Comparison of ENCODE assay signal across 8 cellular contexts in genomic region chr7:77696643-77697534, GRCh38. TPM values are rescaled to one million over a fixed set of nuclear protein-coding genes. Genes with fewer than 3 reads are reported as not detected.
DNase-seq lines count a peak whose midpoint lies in the region; ATAC-seq and TF ChIP-seq lines count a peak whose summit lies in the region.

No MANE protein-coding gene starts in this region.

- H3K4me3 Mint-ChIP-seq in activated naive CD8-positive, alpha-beta T cell: peak overlapping the region; percentile 99

- H4K20me1 ChIP-seq in Karpas-422 (ENCODE audit: insufficient read depth, low read depth, low read length): peaks cover 9% of the 10 kb centered on the region; the same call in 1 of the 2 replicates

- H3K36me3 ChIP-seq in Karpas-422 (ENCODE audit: insufficient read depth, low read length) (peaks cover 4% of the 10 kb centered on the region; the same call in 1 of the 2 replicates), SK-N-MC (ENCODE audit: insufficient read depth, low read length) (peaks cover 7% of the 10 kb centered on the region; the same call in 1 of the 2 replicates), cardiac muscle cell (no peaks in the 10 kb centered on the region), trophoblast cell (ENCODE audit: control insufficient read depth in 1 of 2, insufficient read depth in 2 of 2, low read length in 2 of 2) (peaks cover under 1 to 5% of the 10 kb centered on the region in 2 experiments)

- H3K79me2 ChIP-seq in Karpas-422 (ENCODE audit: low read length): peaks cover 95% of the 10 kb centered on the region
- H3K79me2 ChIP-seq in trophoblast cell (ENCODE audit: control insufficient read depth, insufficient read depth, low read length, poor library complexity): peaks cover 13% of the 10 kb centered on the region

- H3K27me3 Mint-ChIP-seq in activated naive CD8-positive, alpha-beta T cell: no peaks in the 10 kb centered on the region

- H3K36me3 Mint-ChIP-seq in activated naive CD8-positive, alpha-beta T cell: peaks cover 5% of the 10 kb centered on the region

- no CpG with 5 or more reads among the region's 67 CpGs for WGBS in trophoblast cell (ENCODE audit: extremely low coverage, insufficient coverage, insufficient read length)

- H3K79me1 ChIP-seq in trophoblast cell (ENCODE audit: low read length): peaks cover 8% of the 10 kb centered on the region

- H3K9ac ChIP-seq in Karpas-422 (ENCODE audit: low read length): peak overlapping the region; percentile 91
- peak overlapping the region; percentile 90 for H3K9ac ChIP-seq in SK-N-MC (ENCODE audit: insufficient read length)
- peak overlapping the region; percentile 91 for H3K9ac ChIP-seq in trophoblast cell (ENCODE audit: low read length)

- peak overlapping the region; percentile 92 for H3K4me3 ChIP-seq in Karpas-422 (ENCODE audit: low read length)
- H3K4me3 ChIP-seq in SK-N-MC: peak overlapping the region; percentile 94
- H3K4me3 ChIP-seq in cardiac muscle cell: peak overlapping the region; percentile 83
- peak overlapping the region; percentile 89 for H3K4me3 ChIP-seq in trophoblast cell (ENCODE audit: low read depth, low read length)

- no peak overlapping the region for H2AK5ac ChIP-seq in trophoblast cell (ENCODE audit: low read length)

- H4K91ac ChIP-seq in trophoblast cell (ENCODE audit: low read depth, low read length): peak overlapping the region; percentile 40

- peak overlapping the region; percentile 49 for H2BK120ac ChIP-seq in trophoblast cell (ENCODE audit: insufficient read depth, low read length, poor library complexity)

- peak overlapping the region; percentile 82 for H3K4me2 ChIP-seq in Karpas-422 (ENCODE audit: low read depth, low read length, poor library complexity, severe bottlenecking)
- H3K4me2 ChIP-seq in trophoblast cell (ENCODE audit: low read length): peak overlapping the region; percentile 74

- H4K8ac ChIP-seq in trophoblast cell (ENCODE audit: low read depth, low read length): peak overlapping the region; percentile 85

- H3K23ac ChIP-seq in trophoblast cell (ENCODE audit: low read length): no peak overlapping the region

- no peaks in the 10 kb centered on the region for H3K9me2 ChIP-seq in Karpas-422 (replicated peaks; ENCODE audit: insufficient read depth, low read length)

- no peak overlapping the region for H2BK12ac ChIP-seq in trophoblast cell (ENCODE audit: low read length)

- H2BK5ac ChIP-seq in trophoblast cell (ENCODE audit: low read depth, low read length, poor library complexity): peak overlapping the region; percentile 80

- H3K18ac ChIP-seq in trophoblast cell (ENCODE audit: low read length): peak overlapping the region; percentile 87

- no peaks in the 10 kb centered on the region for H3K9me3 Mint-ChIP-seq in activated naive CD8-positive, alpha-beta T cell (ENCODE audit: low read depth)

- peak overlapping the region; percentile 5 for H4K12ac ChIP-seq in trophoblast cell (ENCODE audit: low read depth, low read length)

- TF ChIP-seq CTCF in cardiac muscle cell (IDR thresholded peaks at IDR 0.05; ENCODE audit: low read depth, low read length): no peak

- H3K4me1 ChIP-seq in Karpas-422 (ENCODE audit: low read length) (peaks cover 42% of the 10 kb centered on the region), cardiac muscle cell (ENCODE audit: low read depth) (peaks cover 13% of the 10 kb centered on the region), trophoblast cell (ENCODE audit: control insufficient read depth in 1 of 2, insufficient read depth in 2 of 2, low read length in 2 of 2) (no peaks in the 10 kb centered on the region)

- H3K9me3 ChIP-seq in Karpas-422 (ENCODE audit: low read length): no peaks in the 10 kb centered on the region
- H3K9me3 ChIP-seq in SK-N-MC (ENCODE audit: low read depth, low read length): no peaks in the 10 kb centered on the region
- no peaks in the 10 kb centered on the region for H3K9me3 ChIP-seq in cardiac muscle cell (ENCODE audit: low read depth)
- H3K9me3 ChIP-seq in trophoblast cell (ENCODE audit: insufficient read depth, low read depth, low read length): no peaks in the 10 kb centered on the region

- H3K27ac ChIP-seq in Karpas-422 (ENCODE audit: low read length): peak overlapping the region; percentile 86
- H3K27ac ChIP-seq in SK-N-MC: peak overlapping the region; percentile 87
- peak overlapping the region; percentile 96 for H3K27ac ChIP-seq in cardiac muscle cell
- peak overlapping the region; percentile 56 for H3K27ac ChIP-seq in trophoblast cell (ENCODE audit: low read depth, low read length)

- peak overlapping the region; percentile 96 for H3K27ac Mint-ChIP-seq in activated naive CD8-positive, alpha-beta T cell

- H2AFZ ChIP-seq in Karpas-422 (ENCODE audit: low read length): peak overlapping the region; percentile 88
- H2AFZ ChIP-seq in trophoblast cell (ENCODE audit: insufficient read depth, low read length, poor library complexity): peak overlapping the region; percentile 87

- H3K27me3 ChIP-seq in Karpas-422 (ENCODE audit: low read length) (no peaks in the 10 kb centered on the region), cardiac muscle cell (no peaks in the 10 kb centered on the region), trophoblast cell (ENCODE audit: insufficient read depth, low read length) (no peaks in the 10 kb centered on the region)

- peaks cover 52% of the 10 kb centered on the region for H3K4me1 Mint-ChIP-seq in activated naive CD8-positive, alpha-beta T cell (ENCODE audit: low read depth)

- H3K4ac ChIP-seq in trophoblast cell (ENCODE audit: low read depth, low read length): peak overlapping the region; percentile 31

- peak overlapping the region; percentile 57 for H3K14ac ChIP-seq in trophoblast cell (ENCODE audit: low read length)

- DNase-seq in DMS79 (lab: John Stamatoyannopoulos, UW) (peak; percentile 50), Karpas-422 (peak; percentile 80), SK-N-MC (ENCODE audit: low read depth, low spot score) (no peak), cardiac muscle cell (ENCODE audit: low read depth in 1 of 2, low spot score in 1 of 2) (peak; percentile 60 to 82), trophoblast cell (peak; percentile 48 to 67), ureter (ENCODE audit: low spot score) (peak; percentile 61)

- ATAC-seq in GM21786 (IDR thresholded peaks at IDR 0.05; ENCODE audit: unreplicated experiment): peak; percentile 18

RNA-seq across cellular contexts. Expression of gene RSBN1L, which starts 0.6 kb away (rescaled TPM):
- total RNA-seq in Karpas-422 (2014; rRNA removed; shearing (Covaris generic); ENCODE audit: low replicate concordance): 14.1 and 33.7 TPM in 2 replicates
- total RNA-seq in cardiac muscle cell: 13.6 and 24.6 TPM in 2 replicates
- polyA plus RNA-seq in cardiac muscle cell: 6.6 and 8.5 TPM in 2 replicates
- 10.3 and 10.7 TPM in 2 replicates for polyA plus RNA-seq in trophoblast cell (2013)
- 27.7 TPM for total RNA-seq in ureter
